In genomic region chr20:11918280-11918952, GRCh38 we compare ENCODE assay signal across 9 cellular contexts. TPM values are rescaled to one million over a fixed set of nuclear protein-coding genes. Genes with fewer than 3 reads are reported as not detected.
A peak's percentile ranks its signal among the peaks of the same experiment; 100 is the strongest.
DNase-seq lines count a peak whose midpoint lies in the region; TF ChIP-seq lines count a peak whose summit lies in the region.
"Had no signal": no experiment of that assay in that cellular context is flagged by ENCODE, and none has a peak within 500 bp of the region (broad histone marks: within the 10 kb centered on the region; RNA-seq: fewer than 3 reads in every experiment).

No MANE protein-coding gene starts in this region.

- H3K27ac ChIP-seq in duodenal mucosa (ENCODE audit: low read depth, low read length): no peak overlapping the region
- peak overlapping the region; percentile 16 for H3K27ac ChIP-seq in muscle layer of colon (ENCODE audit: low read depth, low read length)
- H3K27ac ChIP-seq in tibial nerve: peak overlapping the region in 2 of 4 donors; percentile 60 to 64

- no peaks in the 10 kb centered on the region for H3K9me3 ChIP-seq in duodenal mucosa (ENCODE audit: control insufficient read depth in 1 of 2, low read length in 2 of 2)
- no peaks in the 10 kb centered on the region for H3K9me3 ChIP-seq in muscle layer of colon (ENCODE audit: low read length)
- H3K9me3 ChIP-seq in tibial nerve: no peaks in the 10 kb centered on the region

- H3K4me3 ChIP-seq in duodenal mucosa (ENCODE audit: low read depth in 1 of 2, low read length in 2 of 2): peak overlapping the region; percentile 11 to 46
- peak overlapping the region in 1 of 2 donors; percentile 48 for H3K4me3 ChIP-seq in muscle layer of colon (ENCODE audit: low read depth in 1 of 2, low read length in 2 of 2)
- H3K4me3 ChIP-seq in tibial nerve: peak overlapping the region; percentile 12 to 38 (median 13)

- peak; percentile 25 for DNase-seq in NCI-H146 (lab: John Stamatoyannopoulos, UW)
- no peak for DNase-seq in NCI-H146 treated with DMSO at 0.1 percent for 48 hours (lab: John Stamatoyannopoulos, UW; ENCODE audit: unreplicated experiment)
- DNase-seq in tibial nerve (ENCODE audit: low spot score in 2 of 2): no peak
- no peak for DNase-seq in COLO668 (lab: John Stamatoyannopoulos, UW; ENCODE audit: unreplicated experiment)
- no peak for DNase-seq in activated CD4-positive, CD25-positive, alpha-beta regulatory T cell treated with anti-CD3 and anti-CD28 coated beads, Interleukin-2, amount 50 U/mL, for 72 hours
- DNase-seq in activated gamma-delta T cell treated with Interleukin-2 at 50 U/mL for 16 hours: no peak
- DNase-seq: effector memory CD4-positive, alpha-beta T cell had no signal

- no peak for TF ChIP-seq CTCF in tibial nerve (IDR thresholded peaks at IDR 0.05)

- H3K27me3 ChIP-seq in duodenal mucosa (ENCODE audit: control insufficient read depth in 1 of 2, insufficient read depth in 2 of 2, low read length in 2 of 2) (no peaks in the 10 kb centered on the region), muscle layer of colon (ENCODE audit: control insufficient read depth in 1 of 2, insufficient read depth in 2 of 2, low read length in 2 of 2) (no peaks in the 10 kb centered on the region), tibial nerve (no peaks in the 10 kb centered on the region)

- TF ChIP-seq EP300 in tibial nerve (IDR thresholded peaks at IDR 0.05): no peak

- H3K9ac ChIP-seq in duodenal mucosa (ENCODE audit: low read depth in 1 of 2, low read length in 2 of 2) (peak overlapping the region; percentile 7 to 47), muscle layer of colon (ENCODE audit: low read length) (peak overlapping the region; percentile 11)

- H3K4me1 ChIP-seq in duodenal mucosa (ENCODE audit: control insufficient read depth in 1 of 2, insufficient read depth in 2 of 2, low read length in 2 of 2) (peaks cover 7 to 11% of the 10 kb centered on the region in 2 donors), muscle layer of colon (ENCODE audit: insufficient read depth, low read length) (peaks cover 26% of the 10 kb centered on the region), tibial nerve (peaks cover 0 to 38% (median 2%) of the 10 kb centered on the region in 4 donors)

- 27 to 30% methylated on average over 6 of the region's 6 CpGs for WGBS in tibial nerve, 2 donors

- H3K36me3 ChIP-seq in duodenal mucosa (ENCODE audit: control insufficient read depth in 1 of 2, insufficient read depth in 2 of 2, low read length in 2 of 2) (peaks cover 6 to 22% of the 10 kb centered on the region in 2 donors), muscle layer of colon (ENCODE audit: insufficient read depth, low read length) (peaks cover 9% of the 10 kb centered on the region), tibial nerve (peaks cover 0 to 17% (median 0%) of the 10 kb centered on the region in 3 donors)

- no peak for TF ChIP-seq POLR2A in tibial nerve (IDR thresholded peaks at IDR 0.05)

RNA-seq across cellular contexts. Expression of gene BTBD3, which starts 0.7 kb away (rescaled TPM):
- total RNA-seq in tibial nerve: 10 to 100 TPM; 29.8 to 48.1 (median 38.7) TPM
